In the genomic region with DNA sequence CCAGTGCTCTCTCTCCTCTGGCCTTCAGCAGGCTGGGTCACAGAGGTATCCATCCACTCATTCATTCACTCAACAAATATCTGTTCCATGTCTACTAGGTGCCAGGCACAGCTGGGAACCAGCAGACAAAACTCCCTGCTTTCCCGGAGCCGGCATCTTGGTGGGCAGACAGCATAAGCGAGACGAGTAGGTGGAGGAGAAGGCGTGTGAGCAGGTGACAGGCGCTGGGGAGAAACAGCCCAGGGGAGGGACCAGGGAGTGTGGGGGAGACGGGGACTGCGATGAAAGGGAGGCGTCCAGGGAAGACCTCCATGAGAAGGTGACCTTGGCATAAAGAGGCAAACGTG, we compare ENCODE assay signal across 13 cellular contexts. TPM values are rescaled to one million over a fixed set of nuclear protein-coding genes. Genes with fewer than 3 reads are reported as not detected.
DNase-seq lines count a peak whose midpoint lies in the region; ATAC-seq and TF ChIP-seq lines count a peak whose summit lies in the region.
"Had no signal": no experiment of that assay in that cellular context is flagged by ENCODE, and none has a peak within 500 bp of the region (broad histone marks: within the 10 kb centered on the region; RNA-seq: fewer than 3 reads in every experiment).

No MANE protein-coding gene starts in this region.

- intact Hi-C loops in head of caudate nucleus (cut with DNase I), result no loop called here
- intact Hi-C loops in body of pancreas (cut with DNase I), result no loop called here

- peak overlapping the region; percentile 79 for H3K27ac Mint-ChIP-seq in stimulated activated naive CD8-positive, alpha-beta T cell treated with anti-CD3 and anti-CD28 coated beads, Interleukin-15, Interleukin-2, amounts not matched to agents 100 ng/mL and 50 ng/mL, for 24 hours
- H3K27ac Mint-ChIP-seq in T-helper 17 cell, result peak overlapping the region; percentile 88

- peak in 1 of 7 experiments; percentile 2 for TF ChIP-seq CTCF in body of pancreas (IDR thresholded peaks at IDR 0.05)

- no peaks in the 10 kb centered on the region for H3K9me3 Mint-ChIP-seq in stimulated activated naive CD8-positive, alpha-beta T cell treated with anti-CD3 and anti-CD28 coated beads, Interleukin-15, Interleukin-2, amounts not matched to agents 100 ng/mL and 50 ng/mL, for 24 hours
- H3K9me3 Mint-ChIP-seq: nephron had no signal

- no peak overlapping the region for H3K4me3 Mint-ChIP-seq in stimulated activated naive CD8-positive, alpha-beta T cell treated with anti-CD3 and anti-CD28 coated beads, Interleukin-15, Interleukin-2, amounts not matched to agents 100 ng/mL and 50 ng/mL, for 24 hours
- H3K4me3 Mint-ChIP-seq in T-helper 17 cell, result no peak overlapping the region
- H3K4me3 Mint-ChIP-seq: nephron had no signal

- no peak for DNase-seq in stimulated activated naive CD8-positive, alpha-beta T cell treated with anti-CD3 and anti-CD28 coated beads, Interleukin-15, Interleukin-2, amounts not matched to agents 100 U/mL and 50 U/mL, for 24 hours
- DNase-seq in T-helper 17 cell, result no peak
- peak in 36 of 42 donors; percentile 25 to 81 (median 53) for DNase-seq in head of caudate nucleus
- DNase-seq in HK-2 (ENCODE audit: unreplicated experiment), result no peak
- no peak for DNase-seq in NCI-H1092 treated with DMSO at 0.1 percent for 48 hours (lab: John Stamatoyannopoulos, UW)
- DNase-seq in body of pancreas, result no peak
- DNase-seq: NCI-H1436 treated with DMSO at 0.1 percent for 48 hours, NCI-H446 treated with DMSO at 0.1 percent for 48 hours had no signal

- no peak for TF ChIP-seq POLR2A in body of pancreas (IDR thresholded peaks at IDR 0.05)

- H3K4me1 ChIP-seq in body of pancreas, result no peaks in the 10 kb centered on the region
- H3K4me1 ChIP-seq: adrenal gland had no signal

- no peaks in the 10 kb centered on the region for H3K36me3 ChIP-seq in body of pancreas (replicated peaks in 1 of 2; ENCODE audit: insufficient read depth in 1 of 2, low read depth in 2 of 2)
- H3K36me3 ChIP-seq: adrenal gland, lower lobe of right lung had no signal

- H3K9me3 ChIP-seq in T-helper 17 cell (ENCODE audit: control insufficient read depth, low read length, poor library complexity, severe bottlenecking), result no peaks in the 10 kb centered on the region
- no peaks in the 10 kb centered on the region for H3K9me3 ChIP-seq in body of pancreas
- H3K9me3 ChIP-seq: adrenal gland, lower lobe of right lung had no signal

- no peaks in the 10 kb centered on the region for H3K27me3 Mint-ChIP-seq in stimulated activated naive CD8-positive, alpha-beta T cell treated with anti-CD3 and anti-CD28 coated beads, Interleukin-15, Interleukin-2, amounts not matched to agents 100 ng/mL and 50 ng/mL, for 24 hours
- H3K27me3 Mint-ChIP-seq in T-helper 17 cell, result no peaks in the 10 kb centered on the region

- ATAC-seq in stimulated activated naive CD8-positive, alpha-beta T cell treated with anti-CD3 and anti-CD28 coated beads, Interleukin-15, Interleukin-2, amounts not matched to agents 100 U/mL and 50 U/mL, for 24 hours, result no peak
- ATAC-seq in T-helper 17 cell, result no peak
- ATAC-seq in HG03378 (IDR thresholded peaks at IDR 0.05; ENCODE audit: unreplicated experiment), result no peak
- no peak for ATAC-seq in body of pancreas

- peaks cover 77% of the 10 kb centered on the region for H3K4me1 Mint-ChIP-seq in stimulated activated naive CD8-positive, alpha-beta T cell treated with anti-CD3 and anti-CD28 coated beads, Interleukin-15, Interleukin-2, amounts not matched to agents 100 ng/mL and 50 ng/mL, for 24 hours (ENCODE audit: low read depth)
- peaks cover 59% of the 10 kb centered on the region for H3K4me1 Mint-ChIP-seq in T-helper 17 cell
- H3K4me1 Mint-ChIP-seq: nephron had no signal

- H3K36me3 Mint-ChIP-seq in stimulated activated naive CD8-positive, alpha-beta T cell treated with anti-CD3 and anti-CD28 coated beads, Interleukin-15, Interleukin-2, amounts not matched to agents 100 ng/mL and 50 ng/mL, for 24 hours (ENCODE audit: low read depth), result peaks cover 61% of the 10 kb centered on the region
- H3K36me3 Mint-ChIP-seq in T-helper 17 cell (ENCODE audit: low read depth), result peaks cover 13% of the 10 kb centered on the region

- H3K27me3 ChIP-seq in body of pancreas, result no peaks in the 10 kb centered on the region
- H3K27me3 ChIP-seq: adrenal gland had no signal

- no peak overlapping the region for H3K4me3 ChIP-seq in body of pancreas
- H3K4me3 ChIP-seq: adrenal gland, lower lobe of right lung had no signal

- no peak overlapping the region for H3K27ac ChIP-seq in body of pancreas
- H3K27ac ChIP-seq: adrenal gland, lower lobe of right lung had no signal

- WGBS in body of pancreas, 2 donors, result 38 to 43% methylated on average over 10 of the region's 10 CpGs

RNA-seq across cellular contexts. Expression of a gene that starts 11.0 kb away (rescaled TPM):
- total RNA-seq in T-helper 17 cell (100 to 1,000 TPM; 203 to 207 TPM), body of pancreas (1 to 10 TPM; 4.6 to 7.0 TPM)

RNA-seq across cellular contexts. Expression of a gene that starts 42.5 kb away (rescaled TPM):
- total RNA-seq in T-helper 17 cell, result 10 to 100 TPM in 1 of 2 donors, 1 to 10 TPM in 1; 9.9 to 14.1 TPM
- total RNA-seq in body of pancreas, result 10 to 100 TPM; 10.4 to 48.5 TPM

Comparison
In these comparisons a context has a peak if more than half of its experiments do, and no peak if none do; other contexts are left out.
1. DNase-seq: peak in head of caudate nucleus (36 of 42); none in stimulated activated naive CD8-positive, alpha-beta T cell treated with anti-CD3 and anti-CD28 coated beads, Interleukin-15, Interleukin-2, amounts not matched to agents 100 U/mL and 50 U/mL, for 24 hours (single experiment), T-helper 17 cell (0 of 3), HK-2 (single experiment), NCI-H1092 treated with DMSO at 0.1 percent for 48 hours (single experiment) and body of pancreas (0 of 4).
2. RNA of a gene that starts 11.0 kb away (total RNA-seq): 203 to 207 TPM in T-helper 17 cell; 4.6 to 7.0 TPM in body of pancreas; every median in the first group is over 10 times any median in the second.